ENCODE assay signal across 9 cellular contexts in the genomic region with DNA sequence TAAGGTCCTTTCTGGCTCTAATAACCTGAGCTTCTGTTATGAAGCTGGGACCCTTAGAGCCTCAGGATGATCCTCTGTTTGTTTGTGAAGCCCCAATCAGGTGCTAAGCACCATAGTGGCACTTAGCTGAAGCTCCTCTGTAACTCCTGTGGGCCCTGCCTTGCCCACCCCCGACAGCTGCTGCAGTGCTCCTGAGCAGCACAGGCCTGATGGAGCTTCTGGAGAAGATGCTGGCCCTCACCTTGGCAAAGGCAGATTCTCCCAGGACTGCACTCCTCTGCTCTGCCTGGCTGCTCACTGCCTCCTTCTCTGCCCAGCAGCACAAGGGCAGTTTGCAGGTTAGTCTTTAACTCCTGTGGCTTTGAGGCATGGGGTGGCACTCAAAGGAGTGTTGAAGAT. TPM values are rescaled to one million over a fixed set of nuclear protein-coding genes. Genes with fewer than 3 reads are reported as not detected.
A peak's percentile ranks its signal among the peaks of the same experiment; 100 is the strongest.
DNase-seq lines count a peak whose midpoint lies in the region; ATAC-seq lines count a peak whose summit lies in the region.
"Had no signal": no experiment of that assay in that cellular context is flagged by ENCODE, and none has a peak within 500 bp of the region (broad histone marks: within the 10 kb centered on the region; RNA-seq: fewer than 3 reads in every experiment).

No MANE protein-coding gene starts in this region.

- H3K27ac ChIP-seq in skin epidermis, result peak overlapping the region in 18 of 21 experiments; percentile 25 to 95 (median 71)

- no peaks in the 10 kb centered on the region for H3K9me3 Mint-ChIP-seq in activated naive CD4-positive, alpha-beta T cell treated with anti-CD3 and anti-CD28 coated beads, Interleukin-2, amount 10 ng/mL, durations not matched to agents 7 days and 5 days

- CTCF ChIA-PET in activated naive CD4-positive, alpha-beta T cell treated with anti-CD3 and anti-CD28 coated beads, Interleukin-2, amount 10 ng/mL, durations not matched to agents 7 days and 5 days (lab: Charles Lee), result interaction anchor here (0.6 to 4.8 kb wide), 10 partner anchors 11 to 696 kb away, joined by 3 to 21 read pairs (median 4); a partner anchor contains a TSS

- peaks cover under 1% of the 10 kb centered on the region for H3K27me3 Mint-ChIP-seq in activated naive CD4-positive, alpha-beta T cell treated with anti-CD3 and anti-CD28 coated beads, Interleukin-2, amount 10 ng/mL, durations not matched to agents 7 days and 5 days

- peak overlapping the region in 6 of 7 experiments; percentile 10 to 39 (median 20) for H3K4me3 ChIP-seq in skin epidermis

- peaks cover 16% of the 10 kb centered on the region for H3K36me3 Mint-ChIP-seq in activated naive CD4-positive, alpha-beta T cell treated with anti-CD3 and anti-CD28 coated beads, Interleukin-2, amount 10 ng/mL, durations not matched to agents 7 days and 5 days

- DNase-seq in activated naive CD4-positive, alpha-beta T cell treated with anti-CD3 and anti-CD28 coated beads, Interleukin-2, amount 10 ng/mL, durations not matched to agents 7 days and 5 days, result peak; percentile 39
- DNase-seq in NCI-H187 (lab: John Stamatoyannopoulos, UW) (no peak), iPS-NIHi11 (ENCODE audit: low spot score) (no peak), cerebellum (ENCODE audit: low spot score) (no peak)
- DNase-seq: NCI-H446 treated with DMSO at 0.1 percent for 48 hours had no signal

- ATAC-seq in GM19372 (IDR thresholded peaks at IDR 0.05; ENCODE audit: low read depth, unreplicated experiment), result peak; percentile 11
- ATAC-seq in HG03060 (IDR thresholded peaks at IDR 0.05; ENCODE audit: low read depth, unreplicated experiment), result peak; percentile 12
- no peak for ATAC-seq in GM21360 (IDR thresholded peaks at IDR 0.05; ENCODE audit: unreplicated experiment)

- peaks cover 60% of the 10 kb centered on the region for H3K4me1 Mint-ChIP-seq in activated naive CD4-positive, alpha-beta T cell treated with anti-CD3 and anti-CD28 coated beads, Interleukin-2, amount 10 ng/mL, durations not matched to agents 7 days and 5 days

- peak overlapping the region; percentile 82 for H3K4me3 Mint-ChIP-seq in activated naive CD4-positive, alpha-beta T cell treated with anti-CD3 and anti-CD28 coated beads, Interleukin-2, amount 10 ng/mL, durations not matched to agents 7 days and 5 days

- peak overlapping the region; percentile 97 for H3K27ac Mint-ChIP-seq in activated naive CD4-positive, alpha-beta T cell treated with anti-CD3 and anti-CD28 coated beads, Interleukin-2, amount 10 ng/mL, durations not matched to agents 7 days and 5 days

RNA-seq across cellular contexts. Expression of a gene that starts 19.0 kb away (rescaled TPM):
- 13.0 TPM for total RNA-seq in cerebellum

RNA-seq across cellular contexts. Expression of a gene that starts 51.4 kb away (rescaled TPM):
- total RNA-seq in cerebellum, result 73.8 TPM
